Comparison of ENCODE assay signal across 14 cellular contexts in genomic region chr4:133464311-133464710, GRCh38.
A peak's percentile ranks its signal among the peaks of the same experiment; 100 is the strongest.
DNase-seq lines count a peak whose midpoint lies in the region; ATAC-seq, FAIRE-seq and TF ChIP-seq lines count a peak whose summit lies in the region.
"Had no signal": no experiment of that assay in that cellular context is flagged by ENCODE, and none has a peak within 500 bp of the region (broad histone marks: within the 10 kb centered on the region; RNA-seq: fewer than 3 reads in every experiment).

No MANE protein-coding gene starts in this region.

- no peak for DNase-seq in GM23338 (ENCODE audit: low spot score)
- DNase-seq in M059J (ENCODE audit: low read depth) = peak; percentile 2
- peak; percentile 8 for DNase-seq in bronchial epithelial cell (ENCODE audit: low read depth)
- peak; percentile 9 for DNase-seq in left kidney (ENCODE audit: low read depth, low spot score)
- DNase-seq in pons (ENCODE audit: low spot score) = no peak
- no peak for DNase-seq in NCI-H1092 treated with DMSO at 0.1 percent for 48 hours (lab: John Stamatoyannopoulos, UW)
- no peak for DNase-seq in activated CD8-positive, alpha-beta memory T cell treated with anti-CD3 and anti-CD28 coated beads, Interleukin-2, amount 50 U/mL, for 4 hours
- DNase-seq: CD4-positive, alpha-beta memory T cell; NCI-H187 treated with DMSO at 0.1 percent for 48 hours; NCI-H526; PC-9; SJCRH30 had no signal

- H3K4me2 ChIP-seq in GM23338 = no peak overlapping the region
- H3K4me2 ChIP-seq: A549, PC-9 had no signal

- no peaks in the 10 kb centered on the region for H4K20me1 ChIP-seq in GM23338 (replicated peaks; ENCODE audit: insufficient read depth)

- H2AFZ ChIP-seq in GM23338 = 0 out of 2 replicates have a peak overlapping the region, but pooled peaks have one; percentile 1
- H2AFZ ChIP-seq: PC-9 had no signal

- H3K27me3 Mint-ChIP-seq in GM23338 (ENCODE audit: insufficient read depth, low read depth, poor library complexity) = no peaks in the 10 kb centered on the region
- H3K27me3 Mint-ChIP-seq: CD4-positive, alpha-beta memory T cell had no signal

- H3K27ac ChIP-seq in GM23338 (ENCODE audit: low read depth) = no peak overlapping the region
- H3K27ac ChIP-seq: A549, PC-9, SJCRH30 had no signal

- FAIRE-seq in bronchial epithelial cell (lab: Jason Lieb, UNC) = no peak
- FAIRE-seq: A549 had no signal

- no peaks in the 10 kb centered on the region for H3K79me2 ChIP-seq in GM23338 (replicated peaks; ENCODE audit: insufficient read depth)

- ATAC-seq in GM23338 = no peak
- ATAC-seq: A549 had no signal

- H3K4me1 ChIP-seq in GM23338 (ENCODE audit: insufficient read depth) = peaks cover 21% of the 10 kb centered on the region
- H3K4me1 ChIP-seq: A549, SJCRH30 had no signal

- no peaks in the 10 kb centered on the region for H3K36me3 Mint-ChIP-seq in GM23338 (ENCODE audit: low read depth)
- H3K36me3 Mint-ChIP-seq: CD4-positive, alpha-beta memory T cell had no signal

- no peaks in the 10 kb centered on the region for H3F3A ChIP-seq in GM23338 (replicated peaks; ENCODE audit: low read depth)

- TF ChIP-seq CTCF in GM23338 (conservative IDR thresholded peaks at IDR 0.05; ENCODE audit: low read depth in 2 of 2) = no peak
- no peak for TF ChIP-seq CTCF in bronchial epithelial cell (IDR thresholded peaks at IDR 0.05; ENCODE audit: insufficient read depth, low read length, severe bottlenecking)

- H3K9me3 Mint-ChIP-seq in GM23338 = no peaks in the 10 kb centered on the region; the same call in 2 of the 3 replicates

- H3K36me3 ChIP-seq in GM23338 (ENCODE audit: insufficient read depth) = no peaks in the 10 kb centered on the region
- no peaks in the 10 kb centered on the region for H3K36me3 ChIP-seq in bronchial epithelial cell (ENCODE audit: control insufficient read depth, insufficient read depth, low read length)
- H3K36me3 ChIP-seq: HAP-1, SJCRH30 had no signal

- H3K9me2 ChIP-seq in GM23338 (ENCODE audit: insufficient read depth) = no peaks in the 10 kb centered on the region

- H3K4me1 Mint-ChIP-seq in GM23338 = peaks cover 23% of the 10 kb centered on the region
- H3K4me1 Mint-ChIP-seq: CD4-positive, alpha-beta memory T cell had no signal

- no peaks in the 10 kb centered on the region for H3K27me3 ChIP-seq in GM23338 (ENCODE audit: insufficient read depth)
- H3K27me3 ChIP-seq in bronchial epithelial cell (ENCODE audit: control insufficient read depth, insufficient read depth, low read length) = no peaks in the 10 kb centered on the region
- H3K27me3 ChIP-seq: SJCRH30 had no signal

- no peak overlapping the region for H3K27ac Mint-ChIP-seq in GM23338
- H3K27ac Mint-ChIP-seq: CD4-positive, alpha-beta memory T cell had no signal

- H3K4me3 ChIP-seq in GM23338 (no peak overlapping the region), bronchial epithelial cell (ENCODE audit: low read depth, low read length) (no peak overlapping the region)
- H3K4me3 ChIP-seq: A549, HAP-1, PC-9, SJCRH30 had no signal

- H3K4me3 Mint-ChIP-seq in GM23338 = no peak overlapping the region
- H3K4me3 Mint-ChIP-seq: CD4-positive, alpha-beta memory T cell had no signal

TF ChIP-seq in GM23338, 12 proteins besides CTCF, POLR2A, EP300 and RAD21 (continues in another document):
- TF ChIP-seq REST (IDR thresholded peaks at IDR 0.05; ENCODE audit: unreplicated experiment) = no peak
- no peak for TF ChIP-seq CREB1 (CRISPR knock-in tag; IDR thresholded peaks at IDR 0.05; ENCODE audit: low read depth)
- no peak for TF ChIP-seq ZNF114 (CRISPR knock-in tag; IDR thresholded peaks at IDR 0.05)
- no peak for TF ChIP-seq POLR2AphosphoS5 (IDR thresholded peaks at IDR 0.05; ENCODE audit: low read depth)
- TF ChIP-seq EZH2phosphoT487 (IDR thresholded peaks at IDR 0.05; ENCODE audit: unreplicated experiment) = no peak
- no peak for TF ChIP-seq JUNB (IDR thresholded peaks at IDR 0.05; ENCODE audit: unreplicated experiment)
- no peak for TF ChIP-seq STAT1 (IDR thresholded peaks at IDR 0.05; ENCODE audit: unreplicated experiment)
- no peak for TF ChIP-seq EZH2 (IDR thresholded peaks at IDR 0.05; ENCODE audit: low read depth, unreplicated experiment)
- TF ChIP-seq, protein P1, sequence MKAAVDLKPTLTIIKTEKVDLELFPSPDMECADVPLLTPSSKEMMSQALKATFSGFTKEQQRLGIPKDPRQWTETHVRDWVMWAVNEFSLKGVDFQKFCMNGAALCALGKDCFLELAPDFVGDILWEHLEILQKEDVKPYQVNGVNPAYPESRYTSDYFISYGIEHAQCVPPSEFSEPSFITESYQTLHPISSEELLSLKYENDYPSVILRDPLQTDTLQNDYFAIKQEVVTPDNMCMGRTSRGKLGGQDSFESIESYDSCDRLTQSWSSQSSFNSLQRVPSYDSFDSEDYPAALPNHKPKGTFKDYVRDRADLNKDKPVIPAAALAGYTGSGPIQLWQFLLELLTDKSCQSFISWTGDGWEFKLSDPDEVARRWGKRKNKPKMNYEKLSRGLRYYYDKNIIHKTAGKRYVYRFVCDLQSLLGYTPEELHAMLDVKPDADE (IDR thresholded peaks at IDR 0.05) = no peak

Comparison
In these comparisons a context has a peak if more than half of its experiments do, and no peak if none do; other contexts are left out.
1. DNase-seq: peak in M059J (single experiment), bronchial epithelial cell (single experiment) and left kidney (single experiment); none in GM23338 (single experiment), pons (single experiment), NCI-H1092 treated with DMSO at 0.1 percent for 48 hours (single experiment) and activated CD8-positive, alpha-beta memory T cell treated with anti-CD3 and anti-CD28 coated beads, Interleukin-2, amount 50 U/mL, for 4 hours (single experiment).